ENCODE assay signal across 11 cellular contexts in genomic region chr2:25483584-25484266, GRCh38.
DNase-seq lines count a peak whose midpoint lies in the region; ATAC-seq and TF ChIP-seq lines count a peak whose summit lies in the region.
"Had no signal": no experiment of that assay in that cellular context is flagged by ENCODE, and none has a peak within 500 bp of the region (broad histone marks: within the 10 kb centered on the region; RNA-seq: fewer than 3 reads in every experiment).

No MANE protein-coding gene starts in this region.

- POLR2A ChIA-PET in naive thymus-derived CD8-positive, alpha-beta T cell (lab: Charles Lee): no interaction called here
- POLR2A ChIA-PET in A673 (lab: Charles Lee; ENCODE audit: low non-redundant PET): no interaction called here

- no peak for TF ChIP-seq CTCF in A673 (conservative IDR thresholded peaks at IDR 0.05; ENCODE audit: low read depth, low read length)

- H3K27me3 ChIP-seq in A673 (replicated peaks; ENCODE audit: insufficient read depth, low read depth, low read length, poor library complexity): no peaks in the 10 kb centered on the region

- peaks cover 0 to 52% (median 39%) of the 10 kb centered on the region in 3 donors for H3K36me3 Mint-ChIP-seq in naive thymus-derived CD8-positive, alpha-beta T cell

- no peaks in the 10 kb centered on the region for H3K9me3 ChIP-seq in A673 (ENCODE audit: low read depth, low read length, poor library complexity, severe bottlenecking)

- CTCF ChIA-PET in A673 (lab: Charles Lee): no interaction called here

- intact Hi-C loops in A673 (cut with micrococcal nuclease; ENCODE audit: unreplicated experiment): no loop called here

- H3K4me1 Mint-ChIP-seq in naive thymus-derived CD8-positive, alpha-beta T cell: peaks cover 0 to 18% (median 0%) of the 10 kb centered on the region in 4 donors

- no peaks in the 10 kb centered on the region for H3K36me3 ChIP-seq in A673 (ENCODE audit: insufficient read depth, low read length, poor library complexity, severe bottlenecking)

- H3K27me3 Mint-ChIP-seq in naive thymus-derived CD8-positive, alpha-beta T cell: no peaks in the 10 kb centered on the region
- H3K27me3 Mint-ChIP-seq: progenitor cell of endocrine pancreas had no signal

- no peak overlapping the region for H3K4me3 ChIP-seq in A673 (ENCODE audit: low read depth, low read length, poor library complexity, severe bottlenecking)

- no peaks in the 10 kb centered on the region for H3K9me3 Mint-ChIP-seq in naive thymus-derived CD8-positive, alpha-beta T cell
- H3K9me3 Mint-ChIP-seq: HFFc6 had no signal

- peak; percentile 90 to 91 for DNase-seq in Kasumi-1 (lab: John Stamatoyannopoulos, UW)
- peak; percentile 47 for DNase-seq in germinal center (ENCODE audit: low spot score)
- no peak for DNase-seq in naive thymus-derived CD8-positive, alpha-beta T cell
- no peak for DNase-seq in A673 (ENCODE audit: low spot score)
- no peak for DNase-seq in GOT3 (lab: John Stamatoyannopoulos, UW)
- DNase-seq: HFFc6; stimulated activated naive CD4-positive, alpha-beta T cell treated with Interleukin-2 at 50 U/mL for 16 hours had no signal

- no peak overlapping the region for H3K27ac ChIP-seq in A673 (ENCODE audit: low read depth, low read length, poor library complexity, severe bottlenecking)

- peak overlapping the region in 1 of 10 donors; percentile 29 for H3K27ac Mint-ChIP-seq in naive thymus-derived CD8-positive, alpha-beta T cell
- H3K27ac Mint-ChIP-seq: HFFc6, progenitor cell of endocrine pancreas had no signal

- peak; percentile 61 for ATAC-seq in GM18499 (IDR thresholded peaks at IDR 0.05; ENCODE audit: insufficient read depth, unreplicated experiment)
- peak; percentile 77 for ATAC-seq in GM21723 (IDR thresholded peaks at IDR 0.05; ENCODE audit: unreplicated experiment)
- no peak for ATAC-seq in naive thymus-derived CD8-positive, alpha-beta T cell
- no peak for ATAC-seq in GM19467 (IDR thresholded peaks at IDR 0.05; ENCODE audit: unreplicated experiment)

- peaks cover 8% of the 10 kb centered on the region for H3K4me1 ChIP-seq in A673 (ENCODE audit: insufficient read depth, low read length, poor library complexity, severe bottlenecking)

- BruUV-seq in A673 (replicated peaks; lab: Mats Ljungman, UMichigan): no TSS peak

- H3K4me3 Mint-ChIP-seq in naive thymus-derived CD8-positive, alpha-beta T cell: no peak overlapping the region
- H3K4me3 Mint-ChIP-seq: HFFc6 had no signal

Comparison
In these comparisons a context has a peak if more than half of its experiments do, and no peak if none do; other contexts are left out.
1. ATAC-seq: peak in GM18499 (single experiment) and GM21723 (single experiment); none in naive thymus-derived CD8-positive, alpha-beta T cell (0 of 2) and GM19467 (single experiment).
2. DNase-seq: peak in Kasumi-1 (2 of 2) and germinal center (single experiment); none in naive thymus-derived CD8-positive, alpha-beta T cell (0 of 10), A673 (single experiment) and GOT3 (single experiment).